ENCODE assay signal across 1 cellular context in genomic region chr2:203551653-203552250, GRCh38.
TF ChIP-seq lines count a peak whose summit lies in the region.

No MANE protein-coding gene starts in this region.

TF ChIP-seq in HCT116, 20 proteins besides CTCF, POLR2A, EP300 and RAD21 (continued from another document):
- TF ChIP-seq YY1 (IDR thresholded peaks at IDR 0.05; ENCODE audit: extremely low read depth, insufficient replicate concordance, low read depth, low read length) (no peak), EZH2phosphoT487 (IDR thresholded peaks at IDR 0.05; ENCODE audit: borderline replicate concordance) (no peak)
